In genomic region chr10:79111846-79112614, GRCh38 we compare ENCODE assay signal across 12 cellular contexts. TPM values are rescaled to one million over a fixed set of nuclear protein-coding genes. Genes with fewer than 3 reads are reported as not detected.
DNase-seq lines count a peak whose midpoint lies in the region; ATAC-seq and TF ChIP-seq lines count a peak whose summit lies in the region.
"Had no signal": no experiment of that assay in that cellular context is flagged by ENCODE, and none has a peak within 500 bp of the region (broad histone marks: within the 10 kb centered on the region; RNA-seq: fewer than 3 reads in every experiment).

No MANE protein-coding gene starts in this region.

- ATAC-seq in activated T-cell treated with anti-CD3 and anti-CD28 coated beads, Interleukin-2, amount 50 U/mL, for 72 hours (replicated peaks in 1 of 2) = no peak
- no peak for ATAC-seq in activated T-cell treated with anti-CD3 and anti-CD28 coated beads, Interleukin-2, amount 50 U/mL, for 4 hours
- ATAC-seq in GM21367 (IDR thresholded peaks at IDR 0.05; ENCODE audit: unreplicated experiment) (no peak), GM19463 (IDR thresholded peaks at IDR 0.05; ENCODE audit: unreplicated experiment) (no peak)

- no peaks in the 10 kb centered on the region for H3K9me3 Mint-ChIP-seq in activated T-cell treated with anti-CD3 and anti-CD28 coated beads, Interleukin-2, amount 50 U/mL, for 72 hours
- H3K9me3 Mint-ChIP-seq in activated T-cell treated with anti-CD3 and anti-CD28 coated beads, Interleukin-2, amount 50 U/mL, for 4 hours = no peaks in the 10 kb centered on the region
- H3K9me3 Mint-ChIP-seq in osteocyte (ENCODE audit: unreplicated experiment) = no peaks in the 10 kb centered on the region

- peaks cover 10% of the 10 kb centered on the region for H3K4me1 Mint-ChIP-seq in activated T-cell treated with anti-CD3 and anti-CD28 coated beads, Interleukin-2, amount 50 U/mL, for 72 hours (ENCODE audit: low read depth)
- H3K4me1 Mint-ChIP-seq in activated T-cell treated with anti-CD3 and anti-CD28 coated beads, Interleukin-2, amount 50 U/mL, for 4 hours (ENCODE audit: low read depth) = peaks cover 47% of the 10 kb centered on the region
- H3K4me1 Mint-ChIP-seq in osteocyte (ENCODE audit: unreplicated experiment) = peaks cover 67% of the 10 kb centered on the region

- peak overlapping the region; percentile 88 for H3K27ac ChIP-seq in cardiac muscle cell

- H3K9me3 ChIP-seq in cardiac muscle cell (ENCODE audit: low read depth) = no peaks in the 10 kb centered on the region

- peaks cover 60% of the 10 kb centered on the region for H3K4me1 ChIP-seq in cardiac muscle cell (ENCODE audit: low read depth)
- H3K4me1 ChIP-seq: parathyroid adenoma had no signal

- H3K27me3 Mint-ChIP-seq in activated T-cell treated with anti-CD3 and anti-CD28 coated beads, Interleukin-2, amount 50 U/mL, for 72 hours (ENCODE audit: low read depth) = no peaks in the 10 kb centered on the region
- H3K27me3 Mint-ChIP-seq in activated T-cell treated with anti-CD3 and anti-CD28 coated beads, Interleukin-2, amount 50 U/mL, for 4 hours (ENCODE audit: low read depth) = no peaks in the 10 kb centered on the region
- no peaks in the 10 kb centered on the region for H3K27me3 Mint-ChIP-seq in osteocyte (ENCODE audit: unreplicated experiment)

- H3K36me3 Mint-ChIP-seq in activated T-cell treated with anti-CD3 and anti-CD28 coated beads, Interleukin-2, amount 50 U/mL, for 72 hours (ENCODE audit: insufficient read depth in 2 of 2) = no peaks in the 10 kb centered on the region
- H3K36me3 Mint-ChIP-seq in activated T-cell treated with anti-CD3 and anti-CD28 coated beads, Interleukin-2, amount 50 U/mL, for 4 hours (ENCODE audit: insufficient read depth) = no peaks in the 10 kb centered on the region
- peaks cover 3% of the 10 kb centered on the region for H3K36me3 Mint-ChIP-seq in osteocyte (ENCODE audit: unreplicated experiment)

- DNase-seq in activated T-cell treated with anti-CD3 and anti-CD28 coated beads, Interleukin-2, amount 50 U/mL, for 72 hours = no peak
- no peak for DNase-seq in activated T-cell treated with anti-CD3 and anti-CD28 coated beads, Interleukin-2, amount 50 U/mL, for 4 hours
- DNase-seq in cardiac muscle cell (ENCODE audit: low read depth in 1 of 2, low spot score in 1 of 2) = peak in 1 of 2 donors; percentile 49
- DNase-seq in osteocyte (ENCODE audit: extremely low spot score, unreplicated experiment) = no peak
- DNase-seq in activated CD4-positive, alpha-beta T cell treated with anti-CD3 and anti-CD28 coated beads for 1 hour = no peak
- DNase-seq in activated CD4-positive, CD25-positive, alpha-beta regulatory T cell (lab: John Stamatoyannopoulos, UW) = no peak
- DNase-seq: amniotic stem cell, NCI-H187, T-helper 9 cell had no signal

- peak overlapping the region; percentile 35 for H3K27ac Mint-ChIP-seq in activated T-cell treated with anti-CD3 and anti-CD28 coated beads, Interleukin-2, amount 50 U/mL, for 72 hours
- H3K27ac Mint-ChIP-seq in osteocyte (ENCODE audit: unreplicated experiment) = peak overlapping the region; percentile 19

- H3K4me3 ChIP-seq in cardiac muscle cell = no peak overlapping the region

- no peaks in the 10 kb centered on the region for H3K36me3 ChIP-seq in cardiac muscle cell

- H3K4me3 Mint-ChIP-seq in activated T-cell treated with anti-CD3 and anti-CD28 coated beads, Interleukin-2, amount 50 U/mL, for 72 hours = no peak overlapping the region
- no peak overlapping the region for H3K4me3 Mint-ChIP-seq in activated T-cell treated with anti-CD3 and anti-CD28 coated beads, Interleukin-2, amount 50 U/mL, for 4 hours
- no peak overlapping the region for H3K4me3 Mint-ChIP-seq in osteocyte (ENCODE audit: unreplicated experiment)

- H3K27me3 ChIP-seq in cardiac muscle cell = no peaks in the 10 kb centered on the region

- TF ChIP-seq CTCF in cardiac muscle cell (IDR thresholded peaks at IDR 0.05; ENCODE audit: low read depth, low read length) (no peak), osteocyte (IDR thresholded peaks at IDR 0.05) (no peak)

RNA-seq across cellular contexts. Expression of gene ZMIZ1, which starts 43.3 kb away (rescaled TPM):
- total RNA-seq in activated T-cell treated with anti-CD3 and anti-CD28 coated beads, Interleukin-2, amount 50 U/mL, for 72 hours = 10 to 100 TPM; 30.6 to 37.8 TPM
- total RNA-seq in activated T-cell treated with anti-CD3 and anti-CD28 coated beads, Interleukin-2, amount 50 U/mL, for 4 hours = 10 to 100 TPM; 17.7 to 21.0 (median 18.0) TPM
- total RNA-seq in cardiac muscle cell (57.1 and 78.8 TPM in 2 replicates), osteocyte (90.5 and 96.0 TPM in 2 replicates)
- polyA plus RNA-seq in cardiac muscle cell = 48.2 and 57.7 TPM in 2 replicates
